In genomic region chr5:74576941-74577456, GRCh38 we compare ENCODE assay signal across 2 cellular contexts.
TF ChIP-seq lines count a peak whose summit lies in the region.

No MANE protein-coding gene starts in this region.

TF ChIP-seq in GM23338, 12 proteins besides CTCF, POLR2A, EP300 and RAD21 (continued from another document):
- TF ChIP-seq ZNF462 (CRISPR knock-in tag; IDR thresholded peaks at IDR 0.05) (no peak), STAT1 (IDR thresholded peaks at IDR 0.05; ENCODE audit: unreplicated experiment) (no peak), ZNF114 (CRISPR knock-in tag; IDR thresholded peaks at IDR 0.05) (no peak), POLR2AphosphoS5 (IDR thresholded peaks at IDR 0.05; ENCODE audit: low read depth) (no peak), REST (IDR thresholded peaks at IDR 0.05; ENCODE audit: unreplicated experiment) (no peak), EZH2phosphoT487 (IDR thresholded peaks at IDR 0.05; ENCODE audit: unreplicated experiment) (no peak)

TF ChIP-seq in WTC11, 78 proteins besides CTCF, POLR2A, EP300 and RAD21 (continued from another document):
- TF ChIP-seq ZBTB43 (CRISPR knock-in tag; IDR thresholded peaks at IDR 0.05): no peak
